In genomic region chr9:127833555-127833954, GRCh38 we compare ENCODE assay signal across 1 cellular context.
TF ChIP-seq lines count a peak whose summit lies in the region.

No MANE protein-coding gene starts in this region.

TF ChIP-seq in GM23338, 12 proteins besides CTCF, POLR2A, EP300 and RAD21 (continued from another document):
- TF ChIP-seq, protein P1, sequence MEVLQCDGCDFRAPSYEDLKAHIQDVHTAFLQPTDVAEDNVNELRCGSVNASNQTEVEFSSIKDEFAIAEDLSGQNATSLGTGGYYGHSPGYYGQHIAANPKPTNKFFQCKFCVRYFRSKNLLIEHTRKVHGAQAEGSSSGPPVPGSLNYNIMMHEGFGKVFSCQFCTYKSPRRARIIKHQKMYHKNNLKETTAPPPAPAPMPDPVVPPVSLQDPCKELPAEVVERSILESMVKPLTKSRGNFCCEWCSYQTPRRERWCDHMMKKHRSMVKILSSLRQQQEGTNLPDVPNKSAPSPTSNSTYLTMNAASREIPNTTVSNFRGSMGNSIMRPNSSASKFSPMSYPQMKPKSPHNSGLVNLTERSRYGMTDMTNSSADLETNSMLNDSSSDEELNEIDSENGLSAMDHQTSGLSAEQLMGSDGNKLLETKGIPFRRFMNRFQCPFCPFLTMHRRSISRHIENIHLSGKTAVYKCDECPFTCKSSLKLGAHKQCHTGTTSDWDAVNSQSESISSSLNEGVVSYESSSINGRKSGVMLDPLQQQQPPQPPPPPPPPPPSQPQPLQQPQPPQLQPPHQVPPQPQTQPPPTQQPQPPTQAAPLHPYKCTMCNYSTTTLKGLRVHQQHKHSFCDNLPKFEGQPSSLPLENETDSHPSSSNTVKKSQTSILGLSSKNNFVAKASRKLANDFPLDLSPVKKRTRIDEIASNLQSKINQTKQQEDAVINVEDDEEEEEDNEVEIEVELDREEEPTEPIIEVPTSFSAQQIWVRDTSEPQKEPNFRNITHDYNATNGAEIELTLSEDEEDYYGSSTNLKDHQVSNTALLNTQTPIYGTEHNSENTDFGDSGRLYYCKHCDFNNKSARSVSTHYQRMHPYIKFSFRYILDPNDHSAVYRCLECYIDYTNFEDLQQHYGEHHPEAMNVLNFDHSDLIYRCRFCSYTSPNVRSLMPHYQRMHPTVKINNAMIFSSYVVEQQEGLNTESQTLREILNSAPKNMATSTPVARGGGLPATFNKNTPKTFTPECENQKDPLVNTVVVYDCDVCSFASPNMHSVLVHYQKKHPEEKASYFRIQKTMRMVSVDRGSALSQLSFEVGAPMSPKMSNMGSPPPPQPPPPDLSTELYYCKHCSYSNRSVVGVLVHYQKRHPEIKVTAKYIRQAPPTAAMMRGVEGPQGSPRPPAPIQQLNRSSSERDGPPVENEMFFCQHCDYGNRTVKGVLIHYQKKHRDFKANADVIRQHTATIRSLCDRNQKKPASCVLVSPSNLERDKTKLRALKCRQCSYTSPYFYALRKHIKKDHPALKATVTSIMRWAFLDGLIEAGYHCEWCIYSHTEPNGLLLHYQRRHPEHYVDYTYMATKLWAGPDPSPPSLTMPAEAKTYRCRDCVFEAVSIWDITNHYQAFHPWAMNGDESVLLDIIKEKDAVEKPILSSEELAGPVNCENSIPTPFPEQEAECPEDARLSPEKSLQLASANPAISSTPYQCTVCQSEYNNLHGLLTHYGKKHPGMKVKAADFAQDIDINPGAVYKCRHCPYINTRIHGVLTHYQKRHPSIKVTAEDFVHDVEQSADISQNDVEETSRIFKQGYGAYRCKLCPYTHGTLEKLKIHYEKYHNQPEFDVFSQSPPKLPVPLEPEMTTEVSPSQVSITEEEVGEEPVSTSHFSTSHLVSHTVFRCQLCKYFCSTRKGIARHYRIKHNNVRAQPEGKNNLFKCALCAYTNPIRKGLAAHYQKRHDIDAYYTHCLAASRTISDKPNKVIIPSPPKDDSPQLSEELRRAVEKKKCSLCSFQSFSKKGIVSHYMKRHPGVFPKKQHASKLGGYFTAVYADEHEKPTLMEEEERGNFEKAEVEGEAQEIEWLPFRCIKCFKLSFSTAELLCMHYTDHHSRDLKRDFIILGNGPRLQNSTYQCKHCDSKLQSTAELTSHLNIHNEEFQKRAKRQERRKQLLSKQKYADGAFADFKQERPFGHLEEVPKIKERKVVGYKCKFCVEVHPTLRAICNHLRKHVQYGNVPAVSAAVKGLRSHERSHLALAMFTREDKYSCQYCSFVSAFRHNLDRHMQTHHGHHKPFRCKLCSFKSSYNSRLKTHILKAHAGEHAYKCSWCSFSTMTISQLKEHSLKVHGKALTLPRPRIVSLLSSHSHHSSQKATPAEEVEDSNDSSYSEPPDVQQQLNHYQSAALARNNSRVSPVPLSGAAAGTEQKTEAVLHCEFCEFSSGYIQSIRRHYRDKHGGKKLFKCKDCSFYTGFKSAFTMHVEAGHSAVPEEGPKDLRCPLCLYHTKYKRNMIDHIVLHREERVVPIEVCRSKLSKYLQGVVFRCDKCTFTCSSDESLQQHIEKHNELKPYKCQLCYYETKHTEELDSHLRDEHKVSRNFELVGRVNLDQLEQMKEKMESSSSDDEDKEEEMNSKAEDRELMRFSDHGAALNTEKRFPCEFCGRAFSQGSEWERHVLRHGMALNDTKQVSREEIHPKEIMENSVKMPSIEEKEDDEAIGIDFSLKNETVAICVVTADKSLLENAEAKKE (CRISPR knock-in tag; IDR thresholded peaks at IDR 0.05): no peak
- TF ChIP-seq EZH2phosphoT487 (IDR thresholded peaks at IDR 0.05; ENCODE audit: unreplicated experiment) (no peak), CREB1 (CRISPR knock-in tag; IDR thresholded peaks at IDR 0.05; ENCODE audit: low read depth) (no peak), EZH2 (IDR thresholded peaks at IDR 0.05; ENCODE audit: low read depth, unreplicated experiment) (no peak), JUNB (IDR thresholded peaks at IDR 0.05; ENCODE audit: unreplicated experiment) (no peak), REST (IDR thresholded peaks at IDR 0.05; ENCODE audit: unreplicated experiment) (no peak), ZNF114 (CRISPR knock-in tag; IDR thresholded peaks at IDR 0.05) (no peak), NANOG (IDR thresholded peaks at IDR 0.05; ENCODE audit: borderline replicate concordance) (no peak), POLR2AphosphoS5 (IDR thresholded peaks at IDR 0.05; ENCODE audit: low read depth) (no peak), ZNF331 (CRISPR knock-in tag; IDR thresholded peaks at IDR 0.05; ENCODE audit: low read depth) (no peak), STAT1 (IDR thresholded peaks at IDR 0.05; ENCODE audit: unreplicated experiment) (no peak)
